2 cellular contexts compared by ENCODE assay signal in the genomic region with DNA sequence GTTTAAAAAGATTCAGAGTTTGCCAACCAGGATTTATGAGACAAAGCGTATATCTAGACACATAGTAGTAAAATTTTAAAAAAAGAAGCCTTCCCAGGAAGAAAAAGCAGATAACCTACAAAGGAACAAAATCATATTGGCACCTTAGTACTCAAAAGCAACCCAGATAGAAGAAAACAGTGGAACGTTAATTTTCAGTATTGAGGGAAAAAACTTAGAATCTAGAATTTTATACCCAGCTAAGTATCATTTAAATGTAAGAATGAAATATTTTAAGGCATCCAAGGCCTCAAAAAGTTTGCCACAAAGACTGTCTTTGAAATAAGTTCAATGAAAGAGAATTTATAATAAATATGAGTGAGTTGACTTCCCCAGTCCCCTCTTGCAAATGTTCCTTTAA.
TF ChIP-seq lines count a peak whose summit lies in the region.

No MANE protein-coding gene starts in this region.

TF ChIP-seq in A549, 52 proteins besides CTCF, POLR2A, EP300 and RAD21 (continued from another document):
- TF ChIP-seq HOXB5 (CRISPR knock-in tag; IDR thresholded peaks at IDR 0.05) (no peak), CBX8 (IDR thresholded peaks at IDR 0.05) (no peak), NR3C1 (IDR thresholded peaks at IDR 0.05) (no peak), EHF (CRISPR knock-in tag; IDR thresholded peaks at IDR 0.05) (no peak), FOSB (CRISPR knock-in tag; IDR thresholded peaks at IDR 0.05) (no peak), POLR2AphosphoS2 (conservative IDR thresholded peaks at IDR 0.05; ENCODE audit: low read length) (no peak), PHF8 (IDR thresholded peaks at IDR 0.05; ENCODE audit: borderline replicate concordance, low read depth) (no peak), HEYL (CRISPR knock-in tag; IDR thresholded peaks at IDR 0.05) (no peak)
- TF ChIP-seq, protein P1, sequence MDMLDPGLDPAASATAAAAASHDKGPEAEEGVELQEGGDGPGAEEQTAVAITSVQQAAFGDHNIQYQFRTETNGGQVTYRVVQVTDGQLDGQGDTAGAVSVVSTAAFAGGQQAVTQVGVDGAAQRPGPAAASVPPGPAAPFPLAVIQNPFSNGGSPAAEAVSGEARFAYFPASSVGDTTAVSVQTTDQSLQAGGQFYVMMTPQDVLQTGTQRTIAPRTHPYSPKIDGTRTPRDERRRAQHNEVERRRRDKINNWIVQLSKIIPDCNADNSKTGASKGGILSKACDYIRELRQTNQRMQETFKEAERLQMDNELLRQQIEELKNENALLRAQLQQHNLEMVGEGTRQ (IDR thresholded peaks at IDR 0.05) = no peak
- TF ChIP-seq, protein P2, sequence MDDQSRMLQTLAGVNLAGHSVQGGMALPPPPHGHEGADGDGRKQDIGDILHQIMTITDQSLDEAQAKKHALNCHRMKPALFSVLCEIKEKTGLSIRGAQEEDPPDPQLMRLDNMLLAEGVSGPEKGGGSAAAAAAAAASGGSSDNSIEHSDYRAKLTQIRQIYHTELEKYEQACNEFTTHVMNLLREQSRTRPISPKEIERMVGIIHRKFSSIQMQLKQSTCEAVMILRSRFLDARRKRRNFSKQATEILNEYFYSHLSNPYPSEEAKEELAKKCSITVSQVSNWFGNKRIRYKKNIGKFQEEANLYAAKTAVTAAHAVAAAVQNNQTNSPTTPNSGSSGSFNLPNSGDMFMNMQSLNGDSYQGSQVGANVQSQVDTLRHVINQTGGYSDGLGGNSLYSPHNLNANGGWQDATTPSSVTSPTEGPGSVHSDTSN (IDR thresholded peaks at IDR 0.05) = no peak

TF ChIP-seq in HCT116, 20 proteins besides CTCF, POLR2A, EP300 and RAD21 (continued from another document):
- no peak for TF ChIP-seq JUND (IDR thresholded peaks at IDR 0.05)
- no peak for TF ChIP-seq EZH2phosphoT487 (IDR thresholded peaks at IDR 0.05; ENCODE audit: borderline replicate concordance)
- TF ChIP-seq SRF (IDR thresholded peaks at IDR 0.05; ENCODE audit: low read depth) = no peak
